17 cellular contexts compared by ENCODE assay signal in the genomic region with DNA sequence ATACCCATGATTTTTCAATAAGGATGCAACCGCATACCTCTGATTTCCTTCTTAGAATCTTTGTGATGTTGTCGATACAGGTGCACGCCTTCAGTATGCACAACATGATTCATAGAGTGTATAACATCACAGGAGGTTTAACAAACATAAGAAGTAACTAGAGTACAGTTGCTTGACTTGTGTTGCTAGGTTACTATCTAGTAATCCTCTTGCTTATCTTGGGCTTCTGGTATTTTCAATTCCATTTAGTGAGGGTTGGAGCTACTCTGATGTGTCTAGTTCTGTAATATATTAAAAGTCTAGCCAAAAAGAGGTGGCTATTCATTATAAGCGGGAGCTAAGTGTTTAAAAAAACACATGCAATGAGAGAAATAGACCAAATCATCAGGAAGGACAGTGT.
DNase-seq lines count a peak whose midpoint lies in the region; ATAC-seq and TF ChIP-seq lines count a peak whose summit lies in the region.
"Had no signal": no experiment of that assay in that cellular context is flagged by ENCODE, and none has a peak within 500 bp of the region (broad histone marks: within the 10 kb centered on the region; RNA-seq: fewer than 3 reads in every experiment).

No MANE protein-coding gene starts in this region.

- H3K4me3 Mint-ChIP-seq in CD8-positive, alpha-beta T cell = no peak overlapping the region
- H3K4me3 Mint-ChIP-seq: activated CD8-positive, alpha-beta T cell treated with anti-CD3 and anti-CD28 coated beads for 36 hours; CD4-positive, alpha-beta T cell; IgD-negative memory B cell; natural killer cell; stimulated activated naive B cell treated with anti-CD40 and anti-IgM and Interleukin-4, amounts not matched to agents 10 μg/mL and 1 μg/mL and 100 μg/mL, for 72 hours had no signal

- H3K4me1 Mint-ChIP-seq in CD8-positive, alpha-beta T cell (ENCODE audit: low read depth) = no peaks in the 10 kb centered on the region
- H3K4me1 Mint-ChIP-seq: natural killer cell; stimulated activated naive B cell treated with anti-CD40 and anti-IgM and Interleukin-4, amounts not matched to agents 10 μg/mL and 1 μg/mL and 100 μg/mL, for 72 hours had no signal

- H4K12ac ChIP-seq in trophoblast cell (ENCODE audit: low read depth, low read length) = no peak overlapping the region

- H3K4ac ChIP-seq in trophoblast cell (ENCODE audit: low read depth, low read length) = no peak overlapping the region

- no peaks in the 10 kb centered on the region for H3K79me1 ChIP-seq in trophoblast cell (ENCODE audit: low read length)

- no peak overlapping the region for H2BK120ac ChIP-seq in trophoblast cell (ENCODE audit: insufficient read depth, low read length, poor library complexity)

- no peak overlapping the region for H3K23ac ChIP-seq in trophoblast cell (ENCODE audit: low read length)

- no peak overlapping the region for H3K18ac ChIP-seq in trophoblast cell (ENCODE audit: low read length)

- no peak for TF ChIP-seq CTCF in CD8-positive, alpha-beta T cell (IDR thresholded peaks at IDR 0.05)

- no CpG with 5 or more reads among the region's 4 CpGs for WGBS in trophoblast cell (ENCODE audit: extremely low coverage, insufficient coverage, insufficient read length)

- intact Hi-C loops in left ventricle myocardium superior (cut with micrococcal nuclease) = no loop called here
- intact Hi-C loops in CD8-positive, alpha-beta T cell (cut with DNase I, micrococcal nuclease) = no loop called here

- peaks cover 9% of the 10 kb centered on the region for H3K9me3 Mint-ChIP-seq in CD8-positive, alpha-beta T cell
- H3K9me3 Mint-ChIP-seq: activated CD8-positive, alpha-beta T cell treated with anti-CD3 and anti-CD28 coated beads for 36 hours; CD4-positive, alpha-beta T cell had no signal

- H3K4me1 ChIP-seq in trophoblast cell (ENCODE audit: control insufficient read depth in 1 of 2, insufficient read depth in 2 of 2, low read length in 2 of 2) = peaks cover 0 to 2% of the 10 kb centered on the region in 2 experiments
- no peaks in the 10 kb centered on the region for H3K4me1 ChIP-seq in CD8-positive, alpha-beta T cell (ENCODE audit: insufficient read depth, low read length)

- CTCF ChIA-PET in CD8-positive, alpha-beta T cell (lab: Charles Lee) = no interaction called here

- H4K8ac ChIP-seq in trophoblast cell (ENCODE audit: low read depth, low read length) = no peak overlapping the region

- H3K79me2 ChIP-seq in trophoblast cell (ENCODE audit: control insufficient read depth, insufficient read depth, low read length, poor library complexity) = no peaks in the 10 kb centered on the region

- no peak overlapping the region for H3K27ac Mint-ChIP-seq in CD8-positive, alpha-beta T cell
- H3K27ac Mint-ChIP-seq: activated CD8-positive, alpha-beta T cell treated with anti-CD3 and anti-CD28 coated beads for 36 hours; CD4-positive, alpha-beta T cell; natural killer cell; stimulated activated naive B cell treated with anti-CD40 and anti-IgM and Interleukin-4, amounts not matched to agents 10 μg/mL and 1 μg/mL and 100 μg/mL, for 72 hours had no signal

- no peaks in the 10 kb centered on the region for H3K36me3 ChIP-seq in trophoblast cell (ENCODE audit: control insufficient read depth in 1 of 2, insufficient read depth in 2 of 2, low read length in 2 of 2)
- no peaks in the 10 kb centered on the region for H3K36me3 ChIP-seq in CD8-positive, alpha-beta T cell (ENCODE audit: insufficient read depth, low read length)
- H3K36me3 ChIP-seq: right lobe of liver had no signal

- H3K9ac ChIP-seq in trophoblast cell (ENCODE audit: low read length) = no peak overlapping the region

- no peak overlapping the region for H3K4me3 ChIP-seq in trophoblast cell (ENCODE audit: low read depth, low read length)
- no peak overlapping the region for H3K4me3 ChIP-seq in CD8-positive, alpha-beta T cell (ENCODE audit: low read depth, low read length)
- H3K4me3 ChIP-seq: right lobe of liver had no signal

- H2BK5ac ChIP-seq in trophoblast cell (ENCODE audit: low read depth, low read length, poor library complexity) = no peak overlapping the region

- POLR2A ChIA-PET in CD8-positive, alpha-beta T cell (lab: Charles Lee) = no interaction called here

- ATAC-seq in left ventricle myocardium superior (peak; percentile 69), HG03442 (IDR thresholded peaks at IDR 0.05; ENCODE audit: unreplicated experiment) (no peak)
- no peak for ATAC-seq in CD8-positive, alpha-beta T cell
- ATAC-seq: activated CD8-positive, alpha-beta T cell treated with anti-CD3 and anti-CD28 coated beads for 36 hours; natural killer cell; stimulated activated naive B cell treated with anti-CD40 and anti-IgM and Interleukin-4, amounts not matched to agents 10 μg/mL and 1 μg/mL and 100 μg/mL, for 72 hours had no signal

- H3K36me3 Mint-ChIP-seq in CD8-positive, alpha-beta T cell = no peaks in the 10 kb centered on the region
- H3K36me3 Mint-ChIP-seq: natural killer cell had no signal

- H2BK12ac ChIP-seq in trophoblast cell (ENCODE audit: low read length) = no peak overlapping the region

- no peak overlapping the region for H3K14ac ChIP-seq in trophoblast cell (ENCODE audit: low read length)

- no peaks in the 10 kb centered on the region for H3K27me3 ChIP-seq in trophoblast cell (ENCODE audit: insufficient read depth, low read length)
- no peaks in the 10 kb centered on the region for H3K27me3 ChIP-seq in CD8-positive, alpha-beta T cell (ENCODE audit: insufficient read depth, low read length)
- H3K27me3 ChIP-seq: right lobe of liver had no signal

- no peak overlapping the region for H4K91ac ChIP-seq in trophoblast cell (ENCODE audit: low read depth, low read length)

- H2AFZ ChIP-seq in trophoblast cell (ENCODE audit: insufficient read depth, low read length, poor library complexity) = no peak overlapping the region

- no peak overlapping the region for H2AK5ac ChIP-seq in trophoblast cell (ENCODE audit: low read length)

- peaks cover 3% of the 10 kb centered on the region for H3K27me3 Mint-ChIP-seq in CD8-positive, alpha-beta T cell (ENCODE audit: low read depth)
- H3K27me3 Mint-ChIP-seq: CD4-positive, alpha-beta T cell; IgD-negative memory B cell had no signal

- DNase-seq in LoVo (ENCODE audit: low spot score) (peak; percentile 66), amniotic epithelial cell (ENCODE audit: low read depth) (peak; percentile 92), left ventricle myocardium superior (no peak), trophoblast cell (peak; percentile 36 to 86), NAMALWA (ENCODE audit: low spot score) (no peak)
- no peak for DNase-seq in CD8-positive, alpha-beta T cell
- DNase-seq: activated CD8-positive, alpha-beta T cell treated with anti-CD3 and anti-CD28 coated beads for 36 hours; CD4-positive, alpha-beta T cell; effector CD8-positive, alpha-beta T cell; GF-D8; natural killer cell; NCI-H1694; right lobe of liver; stimulated activated naive B cell treated with anti-CD40 and anti-IgM and Interleukin-4, amounts not matched to agents 10 μg/mL and 1 μg/mL and 100 μg/mL, for 72 hours; T1000 had no signal

- H3K4me2 ChIP-seq in trophoblast cell (ENCODE audit: low read length) = no peak overlapping the region

- no peak overlapping the region for H3K27ac ChIP-seq in trophoblast cell (ENCODE audit: low read depth, low read length)
- H3K27ac ChIP-seq in CD8-positive, alpha-beta T cell (ENCODE audit: low read depth, low read length) = no peak overlapping the region
- H3K27ac ChIP-seq: right lobe of liver had no signal

- no peaks in the 10 kb centered on the region for H3K9me3 ChIP-seq in trophoblast cell (ENCODE audit: insufficient read depth, low read depth, low read length)
- no peaks in the 10 kb centered on the region for H3K9me3 ChIP-seq in CD8-positive, alpha-beta T cell (ENCODE audit: low read length)

Comparison
In these comparisons a context has a peak if more than half of its experiments do, and no peak if none do; other contexts are left out.
1. DNase-seq: peak in LoVo (single experiment), amniotic epithelial cell (single experiment) and trophoblast cell (2 of 2); none in left ventricle myocardium superior (single experiment), CD8-positive, alpha-beta T cell (0 of 7) and NAMALWA (single experiment).